Comparison of ENCODE assay signal across 8 cellular contexts in genomic region chr4:154549894-154550790, GRCh38. TPM values are rescaled to one million over a fixed set of nuclear protein-coding genes. Genes with fewer than 3 reads are reported as not detected.
DNase-seq lines count a peak whose midpoint lies in the region; ATAC-seq and TF ChIP-seq lines count a peak whose summit lies in the region.

Gene PLRG1, minus strand, starts transcription at chr4:154550400. Its CDS starts 92 bp downstream, at chr4:154550308.

- TF ChIP-seq EP300 in esophagus muscularis mucosa (IDR thresholded peaks at IDR 0.05) = no peak

- H2AFZ ChIP-seq in DND-41 (ENCODE audit: low read depth, low read length) = peak within 1 kb of the TSS; percentile 86
- H2AFZ ChIP-seq in Karpas-422 (ENCODE audit: low read length) = peak within 1 kb of the TSS; percentile 88

- TF ChIP-seq CTCF in DND-41 (IDR thresholded peaks at IDR 0.05; ENCODE audit: borderline replicate concordance, extremely low read depth, low read length, poor library complexity, severe bottlenecking) = peak; percentile 13
- peak; percentile 38 to 52 (median 42) for TF ChIP-seq CTCF in esophagus muscularis mucosa (IDR thresholded peaks at IDR 0.05)

- TF ChIP-seq POLR2A in esophagus muscularis mucosa (IDR thresholded peaks at IDR 0.05; ENCODE audit: low read depth) = peak; percentile 37

- peaks cover 26% of the 10 kb centered on the region for H3K36me3 ChIP-seq in DND-41 (ENCODE audit: insufficient read depth, low read length)
- peaks cover 28% of the 10 kb centered on the region; the same call in 1 of the 2 replicates for H3K36me3 ChIP-seq in Karpas-422 (ENCODE audit: insufficient read depth, low read length)
- peaks cover 11 to 28% (median 20%) of the 10 kb centered on the region in 4 donors for H3K36me3 ChIP-seq in esophagus muscularis mucosa
- peaks cover 18 to 24% of the 10 kb centered on the region in 2 donors for H3K36me3 ChIP-seq in muscle layer of duodenum (ENCODE audit: control insufficient read depth in 1 of 2, insufficient read depth in 2 of 2, low read length in 2 of 2)

- WGBS in esophagus muscularis mucosa = under 1% methylated on average over 41 of the region's 51 CpGs

- H3K9ac ChIP-seq in DND-41 (ENCODE audit: low read depth, low read length) = peak within 1 kb of the TSS; percentile 72
- H3K9ac ChIP-seq in Karpas-422 (ENCODE audit: low read length) = peak within 1 kb of the TSS; percentile 77

- H4K20me1 ChIP-seq in DND-41 (ENCODE audit: insufficient read depth, low read length) (peaks cover 6% of the 10 kb centered on the region; the same call in 1 of the 2 replicates), Karpas-422 (ENCODE audit: insufficient read depth, low read depth, low read length) (peaks cover 8% of the 10 kb centered on the region; the same call in 1 of the 2 replicates)

- ATAC-seq in DND-41 (ENCODE audit: insufficient read depth, low read depth) (peak; percentile 95), GM21825 (IDR thresholded peaks at IDR 0.05; ENCODE audit: unreplicated experiment) (peak; percentile 99)

- H3K9me3 ChIP-seq in DND-41 (ENCODE audit: insufficient read depth, low read length, severe bottlenecking) (no peaks in the 10 kb centered on the region), Karpas-422 (ENCODE audit: low read length) (no peaks in the 10 kb centered on the region), esophagus muscularis mucosa (no peaks in the 10 kb centered on the region), muscle layer of duodenum (ENCODE audit: control insufficient read depth in 1 of 2, low read length in 2 of 2) (no peaks in the 10 kb centered on the region)

- no peaks in the 10 kb centered on the region for H3K9me2 ChIP-seq in Karpas-422 (replicated peaks; ENCODE audit: insufficient read depth, low read length)

- H3K79me2 ChIP-seq in DND-41 (ENCODE audit: insufficient read depth, low read length) = peaks cover 30% of the 10 kb centered on the region
- peaks cover 39% of the 10 kb centered on the region for H3K79me2 ChIP-seq in Karpas-422 (ENCODE audit: low read length)

- H3K27me3 ChIP-seq in DND-41 (ENCODE audit: insufficient read depth, low read length, poor library complexity) (peaks cover 1% of the 10 kb centered on the region), Karpas-422 (ENCODE audit: low read length) (no peaks in the 10 kb centered on the region), esophagus muscularis mucosa (no peaks in the 10 kb centered on the region), muscle layer of duodenum (ENCODE audit: low read depth, low read length) (no peaks in the 10 kb centered on the region)

- H3K4me3 ChIP-seq in DND-41 (ENCODE audit: low read depth in 1 of 2, low read length in 2 of 2) (peak within 1 kb of the TSS; percentile 79 to 87), Karpas-422 (ENCODE audit: low read length) (peak within 1 kb of the TSS; percentile 74), esophagus muscularis mucosa (peak within 1 kb of the TSS; percentile 73 to 86 (median 78)), muscle layer of duodenum (ENCODE audit: low read depth in 1 of 2, low read length in 2 of 2) (peak within 1 kb of the TSS; percentile 83 to 86)

- H3K4me2 ChIP-seq in DND-41 (ENCODE audit: insufficient read depth, low read length) (peak within 1 kb of the TSS; percentile 86), Karpas-422 (ENCODE audit: low read depth, low read length, poor library complexity, severe bottlenecking) (peak within 1 kb of the TSS; percentile 80)

- intact Hi-C loops in esophagus muscularis mucosa (cut with DNase I) = loop anchor here (5.0 kb wide), 2 partner anchors 72 to 227 kb away; no protein-coding TSS in a partner anchor

- DNase-seq in DND-41 (peak; percentile 96), Karpas-422 (peak; percentile 100), RKO (ENCODE audit: low spot score) (peak; percentile 95), activated T-helper 1 cell treated with Interleukin-2 at 50 U/mL for 16 hours (ENCODE audit: low read depth) (peak; percentile 93), esophagus muscularis mucosa (ENCODE audit: extremely low spot score) (peak; percentile 98)
- peak; percentile 91 to 94 for DNase-seq in stimulated activated CD8-positive, alpha-beta memory T cell treated with anti-CD3 and anti-CD28 coated beads, Interleukin-7, amount 100 ng/mL, for 4 hours (ENCODE audit: low read depth in 2 of 2)

- H3K4me1 ChIP-seq in DND-41 (ENCODE audit: insufficient read depth, low read length) (peaks cover 20% of the 10 kb centered on the region), Karpas-422 (ENCODE audit: low read length) (peaks cover 39% of the 10 kb centered on the region), esophagus muscularis mucosa (peaks cover 10 to 27% (median 18%) of the 10 kb centered on the region in 4 donors), muscle layer of duodenum (ENCODE audit: control insufficient read depth in 1 of 2, insufficient read depth in 2 of 2, low read length in 2 of 2) (peaks cover 10 to 14% of the 10 kb centered on the region in 2 donors)

- H3K27ac ChIP-seq in DND-41 (ENCODE audit: low read length) = peak within 1 kb of the TSS; percentile 74
- H3K27ac ChIP-seq in Karpas-422 (ENCODE audit: low read length) = no peak within 1 kb of the TSS; the same call in 1 of the 2 replicates
- peak within 1 kb of the TSS; percentile 78 to 85 (median 81) for H3K27ac ChIP-seq in esophagus muscularis mucosa (replicated peaks in 1 of 4)
- H3K27ac ChIP-seq in muscle layer of duodenum (ENCODE audit: low read length) = peak within 1 kb of the TSS; percentile 90

RNA-seq across cellular contexts. Expression of gene PLRG1, which starts in this region (rescaled TPM):
- 57.9 and 112 TPM in 2 replicates for total RNA-seq in Karpas-422 (2014; rRNA removed; shearing (Covaris generic); ENCODE audit: low replicate concordance)
- total RNA-seq in esophagus muscularis mucosa = 10 to 100 TPM; 35.6 to 45.7 (median 40.2) TPM
